Comparison of ENCODE assay signal across 22 cellular contexts in the genomic region with DNA sequence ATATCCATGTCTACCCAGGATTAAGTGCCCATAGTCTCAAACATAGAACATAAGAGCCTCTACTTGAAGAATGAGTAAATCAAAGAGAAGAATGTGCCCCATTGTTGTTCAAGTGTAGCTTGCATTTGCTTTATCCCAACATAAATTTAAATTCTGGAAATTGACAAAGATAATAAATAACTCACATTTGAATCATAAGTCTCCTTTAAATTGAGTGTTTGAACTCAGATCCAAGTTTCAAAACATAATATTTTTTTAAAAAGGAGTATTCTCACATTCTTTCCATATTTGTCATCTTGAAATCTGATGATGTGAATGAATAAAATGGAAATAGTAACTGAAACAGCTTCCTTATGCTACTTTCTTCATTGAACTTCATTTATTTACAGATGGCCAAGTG.
DNase-seq lines count a peak whose midpoint lies in the region; ATAC-seq, FAIRE-seq and TF ChIP-seq lines count a peak whose summit lies in the region.
"Had no signal": no experiment of that assay in that cellular context is flagged by ENCODE, and none has a peak within 500 bp of the region (broad histone marks: within the 10 kb centered on the region; RNA-seq: fewer than 3 reads in every experiment).

No MANE protein-coding gene starts in this region.

- no TSS peak for BruUV-seq in IMR-90 (replicated peaks; lab: Mats Ljungman, UMichigan)

- TF ChIP-seq POLR2A in IMR-90 (IDR thresholded peaks at IDR 0.05; ENCODE audit: low read depth, low read length), result no peak

- no peak overlapping the region for H4K8ac ChIP-seq in IMR-90 (ENCODE audit: low read depth in 2 of 2, low read length in 2 of 2)

- TF ChIP-seq CTCF in IMR-90 (conservative IDR thresholded peaks at IDR 0.05; ENCODE audit: low read depth, low read length) (no peak), bronchial epithelial cell (IDR thresholded peaks at IDR 0.05; ENCODE audit: insufficient read depth, low read length, severe bottlenecking) (no peak), fibroblast of the aortic adventitia (IDR thresholded peaks at IDR 0.05; ENCODE audit: insufficient read depth, low read length) (no peak)

- H4K20me1 ChIP-seq in IMR-90 (ENCODE audit: insufficient read depth, low read length), result no peaks in the 10 kb centered on the region

- H3K4me2 ChIP-seq in IMR-90 (ENCODE audit: low read depth, low read length), result no peak overlapping the region
- H3K4me2 ChIP-seq: GM23338, KMS-11 had no signal

- no peak overlapping the region for H3K4ac ChIP-seq in IMR-90 (ENCODE audit: low read depth, low read length)

- CTCF ChIA-PET in IMR-90 (lab: Yijun Ruan, JAX), result interaction anchor here (0.8 kb wide), 1 partner anchor 11 kb away, joined by 3 read pairs; no protein-coding TSS in a partner anchor

- TF ChIP-seq RAD21 in IMR-90 (IDR thresholded peaks at IDR 0.05; ENCODE audit: low read length), result no peak

- H3K23ac ChIP-seq in IMR-90 (ENCODE audit: low read depth, low read length), result no peak overlapping the region

- H3K4me1 ChIP-seq in ACC112 (ENCODE audit: control insufficient read depth, insufficient read depth, low read length, unreplicated experiment) (peaks cover 32% of the 10 kb centered on the region), IMR-90 (ENCODE audit: control insufficient read depth, insufficient read depth, low read length) (no peaks in the 10 kb centered on the region; the same call in 1 of the 2 replicates)
- H3K4me1 ChIP-seq: Caco-2 had no signal

- H2AFZ ChIP-seq in ACC112 (ENCODE audit: low read length, unreplicated experiment) (peak overlapping the region; percentile 64), IMR-90 (replicated peaks; ENCODE audit: low read length, poor library complexity) (no peak overlapping the region)
- H2AFZ ChIP-seq: GM23338 had no signal

- peak; percentile 46 for ATAC-seq in IMR-90 (ENCODE audit: low read depth)
- ATAC-seq: GM23338, Panc1 had no signal

- dilution Hi-C loops in IMR-90 (cut with HindIII; ENCODE audit: low sequenced_read_pairs, unreplicated experiment), result no loop called here

- no peak overlapping the region for H2AK9ac ChIP-seq in IMR-90 (replicated peaks; ENCODE audit: low read depth, low read length, poor library complexity)

- H2BK5ac ChIP-seq in IMR-90 (ENCODE audit: low read depth, low read length, poor library complexity, severe bottlenecking), result no peak overlapping the region

- no peak overlapping the region for H3K9ac ChIP-seq in IMR-90 (ENCODE audit: low read depth, low read length)
- H3K9ac ChIP-seq: KMS-11 had no signal

- H3K27me3 ChIP-seq in ACC112 (ENCODE audit: insufficient read depth, low read length) (no peaks in the 10 kb centered on the region), IMR-90 (ENCODE audit: control insufficient read depth, insufficient read depth, low read length) (no peaks in the 10 kb centered on the region), bronchial epithelial cell (ENCODE audit: control insufficient read depth, insufficient read depth, low read length) (no peaks in the 10 kb centered on the region)

- in situ Hi-C loops in IMR-90 (cut with MboI; ENCODE audit: low sequenced_read_pairs), result no loop called here

- H3K56ac ChIP-seq in IMR-90 (ENCODE audit: extremely low read depth, insufficient read depth, low read length), result no peak overlapping the region

- POLR2A ChIA-PET in IMR-90 (lab: Charles Lee; ENCODE audit: unreplicated experiment), result no interaction called here

- peak; percentile 42 for DNase-seq in IMR-90
- DNase-seq in bronchial epithelial cell (ENCODE audit: low read depth), result peak; percentile 9
- peak; percentile 80 for DNase-seq in fibroblast of the aortic adventitia (ENCODE audit: low read depth)
- DNase-seq in DMS153 (lab: John Stamatoyannopoulos, UW), result no peak
- DNase-seq in activated T-cell treated with anti-CD3 and anti-CD28 coated beads, Interleukin-2, amount 50 U/mL, for 1 hour, result no peak
- no peak for DNase-seq in RCC 7860 (ENCODE audit: low spot score)
- no peak for DNase-seq in iPS-NIHi7 (ENCODE audit: extremely low spot score)
- DNase-seq: C1 segment of cervical spinal cord, Caco-2, GDM1, MM.1S, NCI-H1105, NCI-H187, NCI-H2171 treated with DMSO at 0.1 percent for 48 hours, NCI-H774, SHP77 had no signal

- H3K4me3 ChIP-seq in ACC112 (ENCODE audit: low read depth, low read length) (no peak overlapping the region), IMR-90 (ENCODE audit: insufficient read depth, low read depth, low read length) (no peak overlapping the region), bronchial epithelial cell (ENCODE audit: low read depth, low read length) (no peak overlapping the region), fibroblast of the aortic adventitia (ENCODE audit: low read depth, low read length) (no peak overlapping the region)
- H3K4me3 ChIP-seq: GM23338 had no signal

- H4K5ac ChIP-seq in IMR-90 (ENCODE audit: low read depth, low read length), result no peak overlapping the region

- no peak overlapping the region for H2BK20ac ChIP-seq in IMR-90 (ENCODE audit: low read depth, low read length)

- no peaks in the 10 kb centered on the region for H3K79me1 ChIP-seq in IMR-90 (ENCODE audit: low read depth in 1 of 2, low read length in 2 of 2)

- no peak overlapping the region for H2BK120ac ChIP-seq in IMR-90 (ENCODE audit: low read depth, low read length)

- H3K9me3 ChIP-seq in IMR-90 (ENCODE audit: control insufficient read depth, insufficient read depth, low read length), result no peaks in the 10 kb centered on the region
- H3K9me3 ChIP-seq: Caco-2 had no signal

- H3K36me3 ChIP-seq in ACC112 (ENCODE audit: insufficient read depth, low read length) (no peaks in the 10 kb centered on the region), IMR-90 (ENCODE audit: control insufficient read depth, insufficient read depth, low read length) (no peaks in the 10 kb centered on the region), bronchial epithelial cell (ENCODE audit: control insufficient read depth, insufficient read depth, low read length) (no peaks in the 10 kb centered on the region)

- no peak overlapping the region for H2BK15ac ChIP-seq in IMR-90 (ENCODE audit: low read depth, low read length)

- H3K18ac ChIP-seq in IMR-90 (ENCODE audit: low read depth, low read length), result no peak overlapping the region

- no peak overlapping the region for H4K91ac ChIP-seq in IMR-90 (ENCODE audit: insufficient read depth, low read depth, low read length)

- intact Hi-C loops in IMR-90 (cut with micrococcal nuclease), result no loop called here

- H3K14ac ChIP-seq in IMR-90 (replicated peaks; ENCODE audit: low read depth, low read length), result no peak overlapping the region

- no peaks in the 10 kb centered on the region for H3K9me1 ChIP-seq in IMR-90 (ENCODE audit: insufficient read depth, low read length)

- H3K27ac ChIP-seq in ACC112 (ENCODE audit: low read depth, low read length), result peak overlapping the region; percentile 45
- H3K27ac ChIP-seq in IMR-90 (ENCODE audit: insufficient read depth, low read length), result no peak overlapping the region
- H3K27ac ChIP-seq: HL-60, KMS-11 had no signal

- H3K79me2 ChIP-seq in ACC112 (ENCODE audit: control insufficient read depth, insufficient read depth, low read length, unreplicated experiment), result no peaks in the 10 kb centered on the region

- no peak overlapping the region for H2AK5ac ChIP-seq in IMR-90 (ENCODE audit: low read depth, low read length)

- FAIRE-seq in bronchial epithelial cell (lab: Jason Lieb, UNC) (no peak), RCC 7860 (lab: Jason Lieb, UNC) (no peak)
- FAIRE-seq: GM12892 had no signal

TF ChIP-seq in IMR-90, 13 proteins besides CTCF, POLR2A, EP300 and RAD21:
- TF ChIP-seq RFX5 (IDR thresholded peaks at IDR 0.05; ENCODE audit: low read depth, low read length), result no peak
- TF ChIP-seq, protein P1, sequence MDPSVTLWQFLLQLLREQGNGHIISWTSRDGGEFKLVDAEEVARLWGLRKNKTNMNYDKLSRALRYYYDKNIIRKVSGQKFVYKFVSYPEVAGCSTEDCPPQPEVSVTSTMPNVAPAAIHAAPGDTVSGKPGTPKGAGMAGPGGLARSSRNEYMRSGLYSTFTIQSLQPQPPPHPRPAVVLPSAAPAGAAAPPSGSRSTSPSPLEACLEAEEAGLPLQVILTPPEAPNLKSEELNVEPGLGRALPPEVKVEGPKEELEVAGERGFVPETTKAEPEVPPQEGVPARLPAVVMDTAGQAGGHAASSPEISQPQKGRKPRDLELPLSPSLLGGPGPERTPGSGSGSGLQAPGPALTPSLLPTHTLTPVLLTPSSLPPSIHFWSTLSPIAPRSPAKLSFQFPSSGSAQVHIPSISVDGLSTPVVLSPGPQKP (IDR thresholded peaks at IDR 0.05; ENCODE audit: borderline replicate concordance, low read depth, low read length), result no peak
- TF ChIP-seq CHD1 (IDR thresholded peaks at IDR 0.05; ENCODE audit: low read depth, low read length), result no peak
- no peak for TF ChIP-seq CEBPB (IDR thresholded peaks at IDR 0.05; ENCODE audit: low read depth, low read length)
- TF ChIP-seq, protein P2, sequence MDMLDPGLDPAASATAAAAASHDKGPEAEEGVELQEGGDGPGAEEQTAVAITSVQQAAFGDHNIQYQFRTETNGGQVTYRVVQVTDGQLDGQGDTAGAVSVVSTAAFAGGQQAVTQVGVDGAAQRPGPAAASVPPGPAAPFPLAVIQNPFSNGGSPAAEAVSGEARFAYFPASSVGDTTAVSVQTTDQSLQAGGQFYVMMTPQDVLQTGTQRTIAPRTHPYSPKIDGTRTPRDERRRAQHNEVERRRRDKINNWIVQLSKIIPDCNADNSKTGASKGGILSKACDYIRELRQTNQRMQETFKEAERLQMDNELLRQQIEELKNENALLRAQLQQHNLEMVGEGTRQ (IDR thresholded peaks at IDR 0.05; ENCODE audit: low read depth, low read length), result no peak
- no peak for TF ChIP-seq NFE2L2 (IDR thresholded peaks at IDR 0.05; ENCODE audit: low read depth, low read length)
- TF ChIP-seq MAFK (IDR thresholded peaks at IDR 0.05; ENCODE audit: low read depth, low read length), result no peak
- TF ChIP-seq SMC3 (IDR thresholded peaks at IDR 0.05; ENCODE audit: low read depth, low read length), result no peak
- TF ChIP-seq MAZ (IDR thresholded peaks at IDR 0.05; ENCODE audit: borderline replicate concordance, low read depth, low read length), result no peak
- TF ChIP-seq FOS (IDR thresholded peaks at IDR 0.05; ENCODE audit: low read depth, low read length), result no peak
- TF ChIP-seq BHLHE40 (IDR thresholded peaks at IDR 0.05; ENCODE audit: low read depth, low read length), result no peak
- no peak for TF ChIP-seq MXI1 (IDR thresholded peaks at IDR 0.05; ENCODE audit: borderline replicate concordance, low read depth, low read length)
- TF ChIP-seq RCOR1 (IDR thresholded peaks at IDR 0.05; ENCODE audit: insufficient replicate concordance, low read length), result no peak

Comparison
In these comparisons a context has a peak if more than half of its experiments do, and no peak if none do; other contexts are left out.
1. DNase-seq: peak in IMR-90 (single experiment), bronchial epithelial cell (single experiment) and fibroblast of the aortic adventitia (single experiment); none in DMS153 (single experiment), activated T-cell treated with anti-CD3 and anti-CD28 coated beads, Interleukin-2, amount 50 U/mL, for 1 hour (single experiment), RCC 7860 (single experiment) and iPS-NIHi7 (single experiment).